9 cellular contexts compared by ENCODE assay signal in genomic region chr14:93906341-93907329, GRCh38. TPM values are rescaled to one million over a fixed set of nuclear protein-coding genes. Genes with fewer than 3 reads are reported as not detected.
DNase-seq lines count a peak whose midpoint lies in the region; ATAC-seq, FAIRE-seq and TF ChIP-seq lines count a peak whose summit lies in the region.
"Had no signal": no experiment of that assay in that cellular context is flagged by ENCODE, and none has a peak within 500 bp of the region (broad histone marks: within the 10 kb centered on the region; RNA-seq: fewer than 3 reads in every experiment).

No MANE protein-coding gene starts in this region.

- no peak overlapping the region for H3K27ac ChIP-seq in pancreas
- H3K27ac ChIP-seq: epithelial cell of prostate had no signal

- H3K4me3 ChIP-seq in fibroblast of the aortic adventitia (ENCODE audit: low read depth, low read length) (no peak overlapping the region), pancreas (no peak overlapping the region)

- DNase-seq in NCI-H2081 (lab: John Stamatoyannopoulos, UW) (peak; percentile 81), NCI-H2081 treated with DMSO at 0.1 percent for 48 hours (lab: John Stamatoyannopoulos, UW) (no peak), NOMO-1 (lab: John Stamatoyannopoulos, UW; ENCODE audit: unreplicated experiment in 2 of 2) (peak; percentile 42 to 52), activated T-cell treated with anti-CD3 and anti-CD28 coated beads for 24 hours (ENCODE audit: low read depth) (peak; percentile 45), fibroblast of the aortic adventitia (ENCODE audit: low read depth) (peak; percentile 17), pancreas (peak in 4 of 6 donors; percentile 29 to 78 (median 61)), cortex of kidney (lab: John Stamatoyannopoulos, UW) (no peak)

- ATAC-seq in HG03460 (IDR thresholded peaks at IDR 0.05; ENCODE audit: unreplicated experiment) (peak; percentile 77), pancreas (peak in 3 of 4 donors; percentile 78 to 84 (median 82))

- no peak for FAIRE-seq in pancreas (lab: Jason Lieb, UNC)

- H3K9me3 ChIP-seq in pancreas: no peaks in the 10 kb centered on the region

- 48 to 55% methylated on average over 15 of the region's 15 CpGs for WGBS in pancreas, 2 donors

- intact Hi-C loops in pancreas (cut with DNase I): no loop called here

- H3K4me1 ChIP-seq in pancreas: peaks cover 0 to 4% (median 0%) of the 10 kb centered on the region in 3 donors

- H3K27me3 ChIP-seq in pancreas: no peaks in the 10 kb centered on the region

- TF ChIP-seq CTCF in fibroblast of the aortic adventitia (IDR thresholded peaks at IDR 0.05; ENCODE audit: insufficient read depth, low read length) (peak; percentile 56), pancreas (IDR thresholded peaks at IDR 0.05) (peak; percentile 34 to 63 (median 49))

- H3K36me3 ChIP-seq in pancreas: no peaks in the 10 kb centered on the region

RNA-seq across cellular contexts. Expression of gene FAM181A, which starts 20.5 kb away (rescaled TPM):
- not detected in 2 replicates for total RNA-seq in fibroblast of the aortic adventitia (ENCODE audit: low replicate concordance)
- total RNA-seq in pancreas: not detected
- polyA plus RNA-seq in pancreas: not detected

Comparison
In these comparisons a context has a peak if more than half of its experiments do, and no peak if none do; other contexts are left out.
1. DNase-seq: peak in NCI-H2081 (2 of 2), NOMO-1 (2 of 2), activated T-cell treated with anti-CD3 and anti-CD28 coated beads for 24 hours (single experiment), fibroblast of the aortic adventitia (single experiment) and pancreas (4 of 6); none in NCI-H2081 treated with DMSO at 0.1 percent for 48 hours (single experiment) and cortex of kidney (single experiment).